Comparison of ENCODE assay signal across 12 cellular contexts in the genomic region with DNA sequence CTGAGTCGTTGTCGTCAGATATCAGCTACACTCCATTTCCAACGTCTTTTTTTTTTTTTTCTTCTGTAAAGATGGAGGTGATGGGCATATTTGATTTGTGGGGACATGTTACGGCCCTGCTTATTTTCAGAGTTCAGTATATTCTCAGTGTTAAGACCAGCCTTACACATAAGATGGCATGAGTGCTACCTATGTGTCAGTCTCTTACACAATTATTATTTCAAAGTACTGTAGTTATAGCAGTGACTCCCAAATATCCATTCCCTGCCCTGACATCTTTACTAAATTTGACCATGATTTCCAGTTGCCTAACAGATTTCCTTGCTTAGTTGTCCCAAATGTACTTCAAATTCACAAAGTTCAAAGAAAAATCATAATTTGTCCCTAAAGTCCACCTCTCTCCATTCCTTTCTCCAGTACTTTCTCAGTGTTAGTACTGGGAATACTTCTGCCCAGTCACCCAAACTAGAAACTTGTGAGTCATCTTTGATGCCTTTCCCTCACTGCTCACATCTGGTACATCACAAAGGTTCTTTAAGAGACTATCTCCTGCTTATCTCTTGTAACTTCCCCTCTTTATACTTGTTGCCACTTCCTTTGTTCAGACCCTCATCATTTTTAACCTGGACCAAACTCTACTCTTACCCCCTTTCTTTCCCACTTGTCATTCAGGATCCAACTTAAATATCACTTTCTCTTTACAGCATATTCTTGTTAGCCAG.
DNase-seq lines count a peak whose midpoint lies in the region; ATAC-seq and TF ChIP-seq lines count a peak whose summit lies in the region.
"Had no signal": no experiment of that assay in that cellular context is flagged by ENCODE, and none has a peak within 500 bp of the region (broad histone marks: within the 10 kb centered on the region; RNA-seq: fewer than 3 reads in every experiment).

No MANE protein-coding gene starts in this region.

- H3K36me3 ChIP-seq in CD8-positive, alpha-beta T cell (ENCODE audit: insufficient read depth, low read length), result no peaks in the 10 kb centered on the region
- H3K36me3 ChIP-seq in KOPT-K1 (ENCODE audit: insufficient read depth, low read length), result peaks cover 11% of the 10 kb centered on the region; the same call in 1 of the 2 replicates

- intact Hi-C loops in CD8-positive, alpha-beta T cell (cut with DNase I, micrococcal nuclease), result loop anchor here in 1 of 2 experiments (5.0 kb wide), 1 partner anchor 35 kb away; no protein-coding TSS in a partner anchor

- no peak overlapping the region for H3K27ac ChIP-seq in CD8-positive, alpha-beta T cell (ENCODE audit: low read depth, low read length)
- H3K27ac ChIP-seq in KOPT-K1 (ENCODE audit: low read depth, low read length, poor library complexity, severe bottlenecking), result peak overlapping the region; percentile 4
- H3K27ac ChIP-seq: esophagus squamous epithelium had no signal

- H3K27me3 ChIP-seq in CD8-positive, alpha-beta T cell (ENCODE audit: insufficient read depth, low read length), result no peaks in the 10 kb centered on the region
- H3K27me3 ChIP-seq: esophagus squamous epithelium had no signal

- H3K9me3 ChIP-seq in CD8-positive, alpha-beta T cell (ENCODE audit: low read length), result no peaks in the 10 kb centered on the region
- no peaks in the 10 kb centered on the region for H3K9me3 ChIP-seq in KOPT-K1 (ENCODE audit: insufficient read depth, low read length, poor library complexity, severe bottlenecking)
- H3K9me3 ChIP-seq: esophagus squamous epithelium had no signal

- POLR2A ChIA-PET in CD8-positive, alpha-beta T cell (lab: Charles Lee), result no interaction called here

- DNase-seq in CD8-positive, alpha-beta T cell, result no peak
- DNase-seq in activated naive CD8-positive, alpha-beta T cell treated with anti-CD3 and anti-CD28 coated beads for 36 hours, result no peak
- DNase-seq in kidney tubule cell (ENCODE audit: low spot score) (peak; percentile 61), NCI-H345 treated with DMSO at 0.1 percent for 48 hours (lab: John Stamatoyannopoulos, UW; ENCODE audit: unreplicated experiment) (no peak), NCI-H1092 (lab: John Stamatoyannopoulos, UW) (no peak), HuH-7.5 (ENCODE audit: low spot score) (no peak)
- DNase-seq: esophagus squamous epithelium; NCI-H1930; stimulated activated CD4-positive, alpha-beta T cell treated with anti-CD3 and anti-CD28 coated beads, Interleukin-1b, Interleukin-23, amount 100 ng/mL, for 48 hours; T-helper 1 cell had no signal

- H3K27me3 Mint-ChIP-seq in CD8-positive, alpha-beta T cell (ENCODE audit: low read depth), result no peaks in the 10 kb centered on the region
- H3K27me3 Mint-ChIP-seq in activated naive CD8-positive, alpha-beta T cell treated with anti-CD3 and anti-CD28 coated beads for 36 hours, result no peaks in the 10 kb centered on the region

- peaks cover 46% of the 10 kb centered on the region for H3K4me1 ChIP-seq in CD8-positive, alpha-beta T cell (ENCODE audit: insufficient read depth, low read length)

- peak overlapping the region; percentile 42 for H3K27ac Mint-ChIP-seq in CD8-positive, alpha-beta T cell
- H3K27ac Mint-ChIP-seq in activated naive CD8-positive, alpha-beta T cell treated with anti-CD3 and anti-CD28 coated beads for 36 hours, result peak overlapping the region; percentile 66

- no peak overlapping the region for H3K4me3 ChIP-seq in CD8-positive, alpha-beta T cell (ENCODE audit: low read depth, low read length)
- H3K4me3 ChIP-seq: esophagus squamous epithelium had no signal

- TF ChIP-seq CTCF in CD8-positive, alpha-beta T cell (IDR thresholded peaks at IDR 0.05), result no peak

- CTCF ChIA-PET in CD8-positive, alpha-beta T cell (lab: Charles Lee), result interaction anchor here (1.3 kb wide), 1 partner anchor 62 kb away, joined by 3 read pairs; no protein-coding TSS in a partner anchor

- H3K36me3 Mint-ChIP-seq in CD8-positive, alpha-beta T cell, result peaks cover 32% of the 10 kb centered on the region
- H3K36me3 Mint-ChIP-seq in activated naive CD8-positive, alpha-beta T cell treated with anti-CD3 and anti-CD28 coated beads for 36 hours, result peaks cover 37% of the 10 kb centered on the region

- no peaks in the 10 kb centered on the region for H3K9me3 Mint-ChIP-seq in CD8-positive, alpha-beta T cell
- H3K9me3 Mint-ChIP-seq in activated naive CD8-positive, alpha-beta T cell treated with anti-CD3 and anti-CD28 coated beads for 36 hours, result no peaks in the 10 kb centered on the region

- H3K4me1 Mint-ChIP-seq in CD8-positive, alpha-beta T cell (ENCODE audit: low read depth), result peaks cover 74% of the 10 kb centered on the region
- H3K4me1 Mint-ChIP-seq in activated naive CD8-positive, alpha-beta T cell treated with anti-CD3 and anti-CD28 coated beads for 36 hours, result peaks cover 62% of the 10 kb centered on the region

- no peak overlapping the region for H3K4me3 Mint-ChIP-seq in CD8-positive, alpha-beta T cell
- no peak overlapping the region for H3K4me3 Mint-ChIP-seq in activated naive CD8-positive, alpha-beta T cell treated with anti-CD3 and anti-CD28 coated beads for 36 hours

- no peak for ATAC-seq in CD8-positive, alpha-beta T cell
- ATAC-seq in GM18520 (IDR thresholded peaks at IDR 0.05; ENCODE audit: unreplicated experiment), result no peak
